In genomic region chr6:14664112-14664592, GRCh38 we compare ENCODE assay signal across 8 cellular contexts.
DNase-seq lines count a peak whose midpoint lies in the region; ATAC-seq and TF ChIP-seq lines count a peak whose summit lies in the region.

No MANE protein-coding gene starts in this region.

- H3K27ac Mint-ChIP-seq in T-helper 2 cell treated with Interferon-gamma antibody and Interleukin-4, amounts not matched to agents 5 μg/mL and 100 μg/mL, for 36 hours: peak overlapping the region; percentile 82
- peak overlapping the region; percentile 87 for H3K27ac Mint-ChIP-seq in stimulated activated memory B cell treated with anti-CD40 and anti-IgM and Interleukin-4, amounts not matched to agents 10 μg/mL and 1 μg/mL and 100 μg/mL, for 72 hours

- no peak for TF ChIP-seq POLR2A in esophagus squamous epithelium (IDR thresholded peaks at IDR 0.05)

- H3K4me1 ChIP-seq in esophagus squamous epithelium: peaks cover 0 to 9% (median 0%) of the 10 kb centered on the region in 3 donors

- H3K27me3 ChIP-seq in esophagus squamous epithelium (no peaks in the 10 kb centered on the region), dorsolateral prefrontal cortex (peaks cover 0 to 15% (median 0%) of the 10 kb centered on the region in 45 donors)

- peak overlapping the region; percentile 70 for H3K4me3 Mint-ChIP-seq in T-helper 2 cell treated with Interferon-gamma antibody and Interleukin-4, amounts not matched to agents 5 μg/mL and 100 μg/mL, for 36 hours
- peak overlapping the region; percentile 42 for H3K4me3 Mint-ChIP-seq in stimulated activated memory B cell treated with anti-CD40 and anti-IgM and Interleukin-4, amounts not matched to agents 10 μg/mL and 1 μg/mL and 100 μg/mL, for 72 hours

- no peaks in the 10 kb centered on the region for H3K36me3 ChIP-seq in esophagus squamous epithelium

- H3K9me3 ChIP-seq in esophagus squamous epithelium: no peaks in the 10 kb centered on the region

- peak; percentile 29 for DNase-seq in activated T-cell treated with anti-CD3 and anti-CD28 coated beads, Interleukin-2, amount 50 U/mL, for 1 hour
- DNase-seq in activated T-cell treated with anti-CD3 and anti-CD28 coated beads for 4 hours (no peak), esophagus squamous epithelium (lab: John Stamatoyannopoulos, UW) (no peak), caudate nucleus (lab: John Stamatoyannopoulos, UW) (no peak), dorsolateral prefrontal cortex (no peak)
- peak; percentile 27 for DNase-seq in T-helper 2 cell treated with Interferon-gamma antibody and Interleukin-4, amounts not matched to agents 5 μg/mL and 100 μg/mL, for 36 hours (ENCODE audit: low spot score)

- H3K36me3 Mint-ChIP-seq in T-helper 2 cell treated with Interferon-gamma antibody and Interleukin-4, amounts not matched to agents 5 μg/mL and 100 μg/mL, for 36 hours (ENCODE audit: low read depth): no peaks in the 10 kb centered on the region
- no peaks in the 10 kb centered on the region for H3K36me3 Mint-ChIP-seq in stimulated activated memory B cell treated with anti-CD40 and anti-IgM and Interleukin-4, amounts not matched to agents 10 μg/mL and 1 μg/mL and 100 μg/mL, for 72 hours

- ATAC-seq in HG02870 (IDR thresholded peaks at IDR 0.05; ENCODE audit: unreplicated experiment): peak; percentile 53
- ATAC-seq in stimulated activated memory B cell treated with anti-CD40 and anti-IgM and Interleukin-4, amounts not matched to agents 10 μg/mL and 1 μg/mL and 100 μg/mL, for 72 hours: peak; percentile 86

- peaks cover 5% of the 10 kb centered on the region for H3K27me3 Mint-ChIP-seq in T-helper 2 cell treated with Interferon-gamma antibody and Interleukin-4, amounts not matched to agents 5 μg/mL and 100 μg/mL, for 36 hours (ENCODE audit: low read depth)
- H3K27me3 Mint-ChIP-seq in stimulated activated memory B cell treated with anti-CD40 and anti-IgM and Interleukin-4, amounts not matched to agents 10 μg/mL and 1 μg/mL and 100 μg/mL, for 72 hours: no peaks in the 10 kb centered on the region

- WGBS in esophagus squamous epithelium, 2 donors: 54 to 71% methylated on average over 3 to 4 of the region's 6 CpGs

- no peaks in the 10 kb centered on the region for H3K9me3 Mint-ChIP-seq in T-helper 2 cell treated with Interferon-gamma antibody and Interleukin-4, amounts not matched to agents 5 μg/mL and 100 μg/mL, for 36 hours
- no peaks in the 10 kb centered on the region for H3K9me3 Mint-ChIP-seq in stimulated activated memory B cell treated with anti-CD40 and anti-IgM and Interleukin-4, amounts not matched to agents 10 μg/mL and 1 μg/mL and 100 μg/mL, for 72 hours

- H3K4me3 ChIP-seq in esophagus squamous epithelium (no peak overlapping the region), dorsolateral prefrontal cortex (no peak overlapping the region)

- TF ChIP-seq CTCF in esophagus squamous epithelium (IDR thresholded peaks at IDR 0.05) (no peak), dorsolateral prefrontal cortex (IDR thresholded peaks at IDR 0.05 in 54 of 56, conservative IDR thresholded peaks at IDR 0.05 in 2 of 56; ENCODE audit: low read depth in 1 of 56, partially characterized antibody in 56 of 56) (no peak)

- H3K4me1 Mint-ChIP-seq in T-helper 2 cell treated with Interferon-gamma antibody and Interleukin-4, amounts not matched to agents 5 μg/mL and 100 μg/mL, for 36 hours (ENCODE audit: low read depth): peaks cover 29% of the 10 kb centered on the region
- peaks cover 30% of the 10 kb centered on the region for H3K4me1 Mint-ChIP-seq in stimulated activated memory B cell treated with anti-CD40 and anti-IgM and Interleukin-4, amounts not matched to agents 10 μg/mL and 1 μg/mL and 100 μg/mL, for 72 hours

- intact Hi-C loops in esophagus squamous epithelium (cut with DNase I) (no loop called here), dorsolateral prefrontal cortex (cut with DNase I) (no loop called here)

- H3K27ac ChIP-seq in esophagus squamous epithelium (no peak overlapping the region), caudate nucleus (ENCODE audit: low read depth, low read length) (no peak overlapping the region), dorsolateral prefrontal cortex (peak overlapping the region in 1 of 59 donors; percentile 67)

Comparison
In these comparisons a context has a peak if more than half of its experiments do, and no peak if none do; other contexts are left out.
1. DNase-seq: peak in activated T-cell treated with anti-CD3 and anti-CD28 coated beads, Interleukin-2, amount 50 U/mL, for 1 hour (single experiment) and T-helper 2 cell treated with Interferon-gamma antibody and Interleukin-4, amounts not matched to agents 5 μg/mL and 100 μg/mL, for 36 hours (single experiment); none in activated T-cell treated with anti-CD3 and anti-CD28 coated beads for 4 hours (single experiment), esophagus squamous epithelium (single experiment), caudate nucleus (0 of 61) and dorsolateral prefrontal cortex (0 of 10).